ENCODE assay signal across 1 cellular context in the genomic region with DNA sequence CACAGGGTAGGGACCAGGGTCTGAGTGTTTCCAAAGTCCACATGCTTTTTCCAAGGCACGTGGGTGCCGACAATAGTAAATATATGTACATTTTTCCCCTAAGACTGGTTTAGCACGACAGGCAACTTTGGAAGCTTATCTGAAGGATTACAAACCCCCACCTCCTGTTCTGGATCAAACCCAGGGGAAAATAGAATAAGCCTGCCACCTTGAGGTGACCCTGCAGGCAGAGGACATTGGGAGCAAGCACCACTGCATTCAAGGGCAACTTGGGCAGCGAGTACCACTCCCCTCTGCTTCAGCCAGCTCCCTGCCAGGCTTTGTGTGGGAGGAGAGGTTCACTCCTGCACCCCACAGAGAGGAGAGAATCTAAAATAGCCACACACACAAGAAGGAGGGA.
TF ChIP-seq lines count a peak whose summit lies in the region.

No MANE protein-coding gene starts in this region.

TF ChIP-seq in liver, 16 proteins besides CTCF, POLR2A, EP300 and RAD21 (continued from another document):
- TF ChIP-seq REST (IDR thresholded peaks at IDR 0.05) (no peak), NR2F2 (IDR thresholded peaks at IDR 0.05) (no peak), FOXA1 (IDR thresholded peaks at IDR 0.05) (no peak)
